1 cellular context compared by ENCODE assay signal in genomic region chr1:227559499-227559898, GRCh38.
TF ChIP-seq lines count a peak whose summit lies in the region.

No MANE protein-coding gene starts in this region.

TF ChIP-seq in GM23338, 12 proteins besides CTCF, POLR2A, EP300 and RAD21 (continued from another document):
- no peak for TF ChIP-seq ZNF462 (CRISPR knock-in tag; IDR thresholded peaks at IDR 0.05)
- no peak for TF ChIP-seq REST (IDR thresholded peaks at IDR 0.05; ENCODE audit: unreplicated experiment)
- no peak for TF ChIP-seq STAT1 (IDR thresholded peaks at IDR 0.05; ENCODE audit: unreplicated experiment)
- no peak for TF ChIP-seq JUNB (IDR thresholded peaks at IDR 0.05; ENCODE audit: unreplicated experiment)
- no peak for TF ChIP-seq ZNF331 (CRISPR knock-in tag; IDR thresholded peaks at IDR 0.05; ENCODE audit: low read depth)
- TF ChIP-seq EZH2phosphoT487 (IDR thresholded peaks at IDR 0.05; ENCODE audit: unreplicated experiment): no peak
- TF ChIP-seq ETS1 (IDR thresholded peaks at IDR 0.05): no peak
- TF ChIP-seq EZH2 (IDR thresholded peaks at IDR 0.05; ENCODE audit: low read depth, unreplicated experiment): no peak
- no peak for TF ChIP-seq NANOG (IDR thresholded peaks at IDR 0.05; ENCODE audit: borderline replicate concordance)
